ENCODE assay signal across 1 cellular context in the genomic region with DNA sequence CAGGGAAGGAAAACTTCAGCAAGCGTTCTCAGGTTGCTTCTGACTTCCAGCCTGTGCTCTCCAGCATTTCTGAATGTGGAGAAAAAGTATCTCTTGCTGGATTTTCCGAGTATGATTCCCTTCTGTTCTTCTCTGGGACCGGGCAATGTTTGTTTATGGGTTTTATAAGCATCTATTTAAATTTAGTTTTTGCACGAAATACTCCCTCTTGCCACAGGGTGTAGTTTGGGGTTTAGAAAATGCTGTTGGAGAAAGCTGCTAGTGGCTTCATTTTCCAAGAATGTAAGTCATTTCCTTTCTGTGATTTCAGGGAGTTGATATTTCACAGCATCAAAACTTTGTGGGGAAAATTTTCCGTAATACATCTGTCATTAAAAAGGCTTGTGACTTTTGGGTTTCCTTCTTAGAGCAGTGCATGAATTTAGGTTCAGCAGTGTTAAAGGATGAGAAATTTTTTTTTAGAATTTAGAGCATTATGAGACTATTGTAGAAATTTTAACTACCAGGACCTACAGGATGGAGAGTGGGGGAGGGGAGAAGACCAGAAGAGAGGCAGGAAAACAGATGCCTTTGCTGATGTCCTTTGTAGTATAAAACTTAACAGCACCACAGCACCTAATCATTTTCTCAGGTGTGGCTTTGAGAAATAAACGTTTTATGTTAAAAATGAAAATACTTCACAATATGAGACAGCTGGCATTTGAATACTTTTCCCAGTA.
TF ChIP-seq lines count a peak whose summit lies in the region.

No MANE protein-coding gene starts in this region.

TF ChIP-seq in H1, 55 proteins besides CTCF, POLR2A, EP300 and RAD21 (continued from another document):
- TF ChIP-seq, protein P1, sequence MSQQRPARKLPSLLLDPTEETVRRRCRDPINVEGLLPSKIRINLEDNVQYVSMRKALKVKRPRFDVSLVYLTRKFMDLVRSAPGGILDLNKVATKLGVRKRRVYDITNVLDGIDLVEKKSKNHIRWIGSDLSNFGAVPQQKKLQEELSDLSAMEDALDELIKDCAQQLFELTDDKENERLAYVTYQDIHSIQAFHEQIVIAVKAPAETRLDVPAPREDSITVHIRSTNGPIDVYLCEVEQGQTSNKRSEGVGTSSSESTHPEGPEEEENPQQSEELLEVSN (IDR thresholded peaks at IDR 0.05) = no peak
- TF ChIP-seq RFX5 (IDR thresholded peaks at IDR 0.05; ENCODE audit: borderline replicate concordance, low read depth, low read length) (no peak), RNF2 (IDR thresholded peaks at IDR 0.05; ENCODE audit: borderline replicate concordance, low read depth, low read length, missing control alignments, poor library complexity, severe bottlenecking) (no peak), BCL11A (IDR thresholded peaks at IDR 0.05; ENCODE audit: low read depth in 2 of 2, low read length in 2 of 2) (no peak), RXRA (IDR thresholded peaks at IDR 0.05; ENCODE audit: insufficient read depth, low read depth, low read length) (no peak), SP1 (IDR thresholded peaks at IDR 0.05; ENCODE audit: low read depth, low read length) (no peak), JUND (IDR thresholded peaks at IDR 0.05; ENCODE audit: low read length) (no peak), SIN3A (conservative IDR thresholded peaks at IDR 0.05 in 1 of 2, IDR thresholded peaks at IDR 0.05 in 1 of 2; ENCODE audit: low read depth in 1 of 2, low read length in 2 of 2) (no peak), KDM5A (IDR thresholded peaks at IDR 0.05; ENCODE audit: low read length) (no peak), ATF3 (IDR thresholded peaks at IDR 0.05; ENCODE audit: insufficient read depth, low read depth, low read length) (no peak), TAF1 (IDR thresholded peaks at IDR 0.05; ENCODE audit: low read depth, low read length) (no peak), POLR2AphosphoS5 (IDR thresholded peaks at IDR 0.05; ENCODE audit: low read depth, low read length) (no peak), SIRT6 (IDR thresholded peaks at IDR 0.05; ENCODE audit: low read length) (no peak), SP2 (IDR thresholded peaks at IDR 0.05; ENCODE audit: low read length) (no peak), NANOG (IDR thresholded peaks at IDR 0.05; ENCODE audit: insufficient read depth, low read depth, low read length, poor library complexity, severe bottlenecking) (no peak)
